ENCODE assay signal across 8 cellular contexts in genomic region chr11:69089258-69089657, GRCh38. TPM values are rescaled to one million over a fixed set of nuclear protein-coding genes. Genes with fewer than 3 reads are reported as not detected.
A peak's percentile ranks its signal among the peaks of the same experiment; 100 is the strongest.
DNase-seq lines count a peak whose midpoint lies in the region; ATAC-seq, FAIRE-seq and TF ChIP-seq lines count a peak whose summit lies in the region.

No MANE protein-coding gene starts in this region.

- peak; percentile 59 for FAIRE-seq in endothelial cell of umbilical vein (lab: Jason Lieb, UNC)

- CTCF ChIA-PET in endothelial cell of umbilical vein (lab: Charles Lee) = interaction anchor here (1.0 to 1.8 kb wide), 5 partner anchors 9 to 581 kb away, joined by 3 to 7 read pairs (median 4); no protein-coding TSS in a partner anchor
- CTCF ChIA-PET in A673 (lab: Charles Lee) = no interaction called here

- H3K9ac ChIP-seq in endothelial cell of umbilical vein (replicated peaks; ENCODE audit: extremely low read depth, insufficient read depth, low read length) = no peak overlapping the region

- TF ChIP-seq CTCF in endothelial cell of umbilical vein (IDR thresholded peaks at IDR 0.05; ENCODE audit: extremely low read depth in 1 of 2, insufficient read depth in 1 of 2, low read depth in 1 of 2, low read length in 2 of 2) (no peak), A673 (conservative IDR thresholded peaks at IDR 0.05; ENCODE audit: low read depth, low read length) (no peak)

- H3K27me3 ChIP-seq in endothelial cell of umbilical vein (ENCODE audit: control insufficient read depth in 2 of 2, insufficient read depth in 2 of 2, low read length in 2 of 2) = no peaks in the 10 kb centered on the region
- no peaks in the 10 kb centered on the region for H3K27me3 ChIP-seq in A673 (replicated peaks; ENCODE audit: insufficient read depth, low read depth, low read length, poor library complexity)

- no peak overlapping the region for H3K4me2 ChIP-seq in endothelial cell of umbilical vein (ENCODE audit: insufficient read depth, low read length)

- no peak for ATAC-seq in HG03442 (IDR thresholded peaks at IDR 0.05; ENCODE audit: unreplicated experiment)

- H2AFZ ChIP-seq in endothelial cell of umbilical vein (ENCODE audit: low read depth, low read length) = no peak overlapping the region

- no peaks in the 10 kb centered on the region for H3K36me3 ChIP-seq in endothelial cell of umbilical vein (ENCODE audit: control insufficient read depth in 2 of 2, extremely low read depth in 1 of 2, insufficient read depth in 2 of 2, low read length in 2 of 2)
- peaks cover 12% of the 10 kb centered on the region for H3K36me3 ChIP-seq in A673 (ENCODE audit: insufficient read depth, low read length, poor library complexity, severe bottlenecking)

- POLR2A ChIA-PET in endothelial cell of umbilical vein (lab: Charles Lee) (no interaction called here), A673 (lab: Charles Lee; ENCODE audit: low non-redundant PET) (no interaction called here)

- H3K79me2 ChIP-seq in endothelial cell of umbilical vein (ENCODE audit: control insufficient read depth, insufficient read depth, low read length) = no peaks in the 10 kb centered on the region

- H4K20me1 ChIP-seq in endothelial cell of umbilical vein (replicated peaks; ENCODE audit: control insufficient read depth, extremely low read depth, insufficient read depth, low read length) = no peaks in the 10 kb centered on the region

- DNase-seq in H4 (ENCODE audit: low spot score) = peak; percentile 80
- peak; percentile 46 for DNase-seq in RKO (ENCODE audit: low spot score)
- peak; percentile 17 for DNase-seq in endothelial cell of umbilical vein (ENCODE audit: low read depth, low spot score)
- DNase-seq in renal cortical epithelial cell (ENCODE audit: low read depth) = peak; percentile 64
- no peak for DNase-seq in NCI-H2227 (lab: John Stamatoyannopoulos, UW; ENCODE audit: unreplicated experiment)
- DNase-seq in A673 (ENCODE audit: low spot score) = no peak
- DNase-seq in HuH-7 (ENCODE audit: low spot score) = no peak

- dilution Hi-C loops in endothelial cell of umbilical vein (cut with MboI; ENCODE audit: extremely low pct_ligation_motif_present, low sequenced_read_pairs) = no loop called here

- H3K4me1 ChIP-seq in endothelial cell of umbilical vein (ENCODE audit: control insufficient read depth, extremely low read depth, insufficient read depth, low read length) = no peaks in the 10 kb centered on the region
- H3K4me1 ChIP-seq in A673 (ENCODE audit: insufficient read depth, low read length, poor library complexity, severe bottlenecking) = no peaks in the 10 kb centered on the region

- no peaks in the 10 kb centered on the region for H3K9me1 ChIP-seq in endothelial cell of umbilical vein (replicated peaks; ENCODE audit: control insufficient read depth, extremely low read depth, insufficient read depth, low read length)

- H3K9me3 ChIP-seq in endothelial cell of umbilical vein (replicated peaks; ENCODE audit: control insufficient read depth, insufficient read depth, low read length) = no peaks in the 10 kb centered on the region
- H3K9me3 ChIP-seq in A673 (ENCODE audit: low read depth, low read length, poor library complexity, severe bottlenecking) = no peaks in the 10 kb centered on the region

- intact Hi-C loops in endothelial cell of umbilical vein (cut with micrococcal nuclease) (loop anchor here (2.0 to 10.0 kb wide), 3 partner anchors 132 to 456 kb away; partner anchors contain the start of genes IGHMBP2 and MRPL21), A673 (cut with micrococcal nuclease; ENCODE audit: unreplicated experiment) (loop anchor here (2.0 to 5.0 kb wide), 2 partner anchors 137 to 456 kb away; no protein-coding TSS in a partner anchor)

- H3K27ac ChIP-seq in endothelial cell of umbilical vein (ENCODE audit: insufficient read depth, low read depth, low read length) (no peak overlapping the region), A673 (ENCODE audit: low read depth, low read length, poor library complexity, severe bottlenecking) (no peak overlapping the region)

- no peak overlapping the region for H3K4me3 ChIP-seq in endothelial cell of umbilical vein (replicated peaks in 1 of 3; ENCODE audit: insufficient read depth in 1 of 3, low read depth in 1 of 3, low read length in 3 of 3)
- H3K4me3 ChIP-seq in A673 (ENCODE audit: low read depth, low read length, poor library complexity, severe bottlenecking) = no peak overlapping the region

- TF ChIP-seq POLR2A in endothelial cell of umbilical vein (IDR thresholded peaks at IDR 0.05; ENCODE audit: low read depth, low read length) = no peak

- no TSS peak for BruUV-seq in endothelial cell of umbilical vein (replicated peaks; lab: Mats Ljungman, UMichigan)
- no TSS peak for BruUV-seq in A673 (replicated peaks; lab: Mats Ljungman, UMichigan)

TF ChIP-seq in endothelial cell of umbilical vein, 7 proteins besides CTCF, POLR2A, EP300 and RAD21:
- peak; percentile 51 for TF ChIP-seq FOS (IDR thresholded peaks at IDR 0.05; ENCODE audit: borderline replicate concordance, insufficient read depth, low read length)
- TF ChIP-seq GATA2 (IDR thresholded peaks at IDR 0.05; ENCODE audit: insufficient read depth, insufficient read length, low read depth, low read length) = no peak
- no peak for TF ChIP-seq JUN (IDR thresholded peaks at IDR 0.05; ENCODE audit: borderline replicate concordance, insufficient read depth, insufficient read length, low read depth)
TF ChIP-seq in endothelial cell of umbilical vein: peak in this region for 1.

RNA-seq across cellular contexts. Expression of gene TPCN2, which starts 40.5 kb away (rescaled TPM):
- total RNA-seq in H4 (2014; rRNA removed; shearing (Covaris generic)) = 6.2 and 7.4 TPM in 2 replicates
- total RNA-seq in endothelial cell of umbilical vein (13.4 and 15.2 TPM in 2 replicates), renal cortical epithelial cell (9.9 and 15.6 TPM in 2 replicates), A673 (2021) (28.9 and 29.9 TPM in 2 replicates)
- 9.2 and 10.3 TPM in 2 replicates for polyA plus RNA-seq in endothelial cell of umbilical vein
- 5.6 and 6.1 TPM in 2 replicates for polyA plus RNA-seq in endothelial cell of umbilical vein (2011; cell fraction: cytosol; rRNA removed)
- polyA plus RNA-seq in endothelial cell of umbilical vein (2011; cell fraction: nucleus; rRNA removed) = 47.7 and 48.0 TPM in 2 replicates
- 8.7 and 9.1 TPM in 2 replicates for polyA plus RNA-seq in endothelial cell of umbilical vein (2012)
- polyA minus RNA-seq in endothelial cell of umbilical vein = 15.6 and 17.7 TPM in 2 replicates
- 6.8 TPM for polyA minus RNA-seq in endothelial cell of umbilical vein (2011; cell fraction: cytosol; rRNA and poly(A)+ RNA removed)
- 16.3 and 19.4 TPM in 2 replicates for polyA minus RNA-seq in endothelial cell of umbilical vein (2011; cell fraction: nucleus; rRNA and poly(A)+ RNA removed)

Comparison
In these comparisons a context has a peak if more than half of its experiments do, and no peak if none do; other contexts are left out.
1. DNase-seq: peak in H4 (single experiment), RKO (single experiment), endothelial cell of umbilical vein (single experiment) and renal cortical epithelial cell (single experiment); none in NCI-H2227 (single experiment), A673 (single experiment) and HuH-7 (single experiment).